In genomic region chr1:99969729-99970591, GRCh38 we compare ENCODE assay signal across 1 cellular context.
A peak's percentile ranks its signal among the peaks of the same experiment; 100 is the strongest.
TF ChIP-seq lines count a peak whose summit lies in the region.

Gene SLC35A3, plus strand, starts transcription at chr1:99969996. Its CDS starts 23,559 bp downstream, at chr1:99993555.

TF ChIP-seq in WTC11, 78 proteins besides CTCF, POLR2A, EP300 and RAD21 (continued from another document):
- TF ChIP-seq ATF2 (CRISPR knock-in tag; IDR thresholded peaks at IDR 0.05; ENCODE audit: borderline replicate concordance, low read depth): no peak
- TF ChIP-seq ZNF232 (CRISPR knock-in tag; IDR thresholded peaks at IDR 0.05): no peak
- peak; percentile 97 for TF ChIP-seq TP53 (CRISPR knock-in tag; IDR thresholded peaks at IDR 0.05)
- no peak; the same call in 1 of the 2 replicates for TF ChIP-seq PREB (CRISPR knock-in tag; IDR thresholded peaks at IDR 0.05; ENCODE audit: borderline replicate concordance)
- TF ChIP-seq RELA (CRISPR knock-in tag; IDR thresholded peaks at IDR 0.05; ENCODE audit: borderline replicate concordance): no peak
- TF ChIP-seq ZNF121 (CRISPR knock-in tag; IDR thresholded peaks at IDR 0.05): peak; percentile 22; the same call in 1 of the 2 replicates
- TF ChIP-seq CREB1 (CRISPR knock-in tag; IDR thresholded peaks at IDR 0.05): peak; percentile 77; the same call in 1 of the 2 replicates
- no peak; the same call in 1 of the 2 replicates for TF ChIP-seq NFYB (CRISPR knock-in tag; conservative IDR thresholded peaks at IDR 0.05; ENCODE audit: low read depth)
- TF ChIP-seq SP1 (CRISPR knock-in tag; conservative IDR thresholded peaks at IDR 0.05): peak; percentile 92
- no peak for TF ChIP-seq ERG (CRISPR knock-in tag; IDR thresholded peaks at IDR 0.05)
- no peak for TF ChIP-seq ZNF263 (CRISPR knock-in tag; IDR thresholded peaks at IDR 0.05; ENCODE audit: low read depth)
- peak; percentile 90 for TF ChIP-seq ZNF281 (CRISPR knock-in tag; IDR thresholded peaks at IDR 0.05)
- no peak for TF ChIP-seq SOX15 (CRISPR knock-in tag; IDR thresholded peaks at IDR 0.05)
- peak; percentile 94 for TF ChIP-seq FOXP1 (CRISPR knock-in tag; IDR thresholded peaks at IDR 0.05; ENCODE audit: borderline replicate concordance)
- no peak for TF ChIP-seq PRDM15 (CRISPR knock-in tag; IDR thresholded peaks at IDR 0.05)
- no peak for TF ChIP-seq ATF6 (CRISPR knock-in tag; IDR thresholded peaks at IDR 0.05)
- no peak for TF ChIP-seq STAT6 (CRISPR knock-in tag; conservative IDR thresholded peaks at IDR 0.05; ENCODE audit: low read depth)
- peak; percentile 91 for TF ChIP-seq FOXP4 (CRISPR knock-in tag; IDR thresholded peaks at IDR 0.05)
- no peak; the same call in 1 of the 2 replicates for TF ChIP-seq TCF7 (CRISPR knock-in tag; IDR thresholded peaks at IDR 0.05; ENCODE audit: low read depth)
- no peak for TF ChIP-seq NR1H2 (CRISPR knock-in tag; IDR thresholded peaks at IDR 0.05)
- TF ChIP-seq AR (CRISPR knock-in tag; IDR thresholded peaks at IDR 0.05): no peak
- no peak for TF ChIP-seq EMX1 (CRISPR knock-in tag; IDR thresholded peaks at IDR 0.05)
- peak; percentile 68; the same call in 1 of the 2 replicates for TF ChIP-seq ESRRA (CRISPR knock-in tag; IDR thresholded peaks at IDR 0.05; ENCODE audit: borderline replicate concordance)
- peak; percentile 72; the same call in 1 of the 2 replicates for TF ChIP-seq SMAD3 (CRISPR knock-in tag; IDR thresholded peaks at IDR 0.05; ENCODE audit: borderline replicate concordance)
- TF ChIP-seq ZSCAN18 (CRISPR knock-in tag; IDR thresholded peaks at IDR 0.05): no peak
- TF ChIP-seq CDX4 (CRISPR knock-in tag; IDR thresholded peaks at IDR 0.05; ENCODE audit: borderline replicate concordance): no peak
